ENCODE assay signal across 20 cellular contexts in genomic region chr17:71431146-71431545, GRCh38.
A peak's percentile ranks its signal among the peaks of the same experiment; 100 is the strongest.
DNase-seq lines count a peak whose midpoint lies in the region; ATAC-seq, FAIRE-seq and TF ChIP-seq lines count a peak whose summit lies in the region.
"Had no signal": no experiment of that assay in that cellular context is flagged by ENCODE, and none has a peak within 500 bp of the region (broad histone marks: within the 10 kb centered on the region; RNA-seq: fewer than 3 reads in every experiment).

No MANE protein-coding gene starts in this region.

- H3K27ac ChIP-seq in PC-3 (ENCODE audit: low read length) (peak overlapping the region; percentile 82), transverse colon (no peak overlapping the region)
- H3K27ac ChIP-seq: C4-2B, HL-60 had no signal

- H3K79me2 ChIP-seq in PC-3 (ENCODE audit: low read length): no peaks in the 10 kb centered on the region

- peaks cover 10% of the 10 kb centered on the region for H3F3A ChIP-seq in PC-3 (ENCODE audit: low read length, unreplicated experiment)

- peak; percentile 32 for FAIRE-seq in urothelium cell line (lab: Jason Lieb, UNC)
- FAIRE-seq: D721Med, GM12892, GM18507, H54 had no signal

- no peak overlapping the region for H3K4me3 ChIP-seq in AG10803 (ENCODE audit: low read length)
- H3K4me3 ChIP-seq in PC-3 (ENCODE audit: low read length): no peak overlapping the region
- H3K4me3 ChIP-seq in transverse colon: no peak overlapping the region
- H3K4me3 ChIP-seq: GM23338 had no signal

- H2AFZ ChIP-seq in PC-3 (ENCODE audit: low read length): no peak overlapping the region
- H2AFZ ChIP-seq: GM23338 had no signal

- H3K27ac Mint-ChIP-seq in activated naive CD4-positive, alpha-beta T cell treated with anti-CD3 and anti-CD28 coated beads, Interleukin-2, amount 50 U/mL, for 72 hours: no peak overlapping the region
- H3K27ac Mint-ChIP-seq: CD4-positive, alpha-beta T cell; GM23338 had no signal

- no peaks in the 10 kb centered on the region for H3K9me2 ChIP-seq in PC-3 (replicated peaks; ENCODE audit: low read length)

- POLR2A ChIA-PET in PC-3 (lab: Charles Lee; ENCODE audit: unreplicated experiment): no interaction called here

- TF ChIP-seq CTCF in AG10803 (conservative IDR thresholded peaks at IDR 0.05; ENCODE audit: low read length) (no peak), PC-3 (conservative IDR thresholded peaks at IDR 0.05; ENCODE audit: low read depth, low read length) (no peak), transverse colon (IDR thresholded peaks at IDR 0.05) (no peak)

- no peaks in the 10 kb centered on the region for H3K27me3 ChIP-seq in PC-3 (ENCODE audit: low read length)
- H3K27me3 ChIP-seq in transverse colon: no peaks in the 10 kb centered on the region

- H3K9me3 ChIP-seq in PC-3 (ENCODE audit: low read length) (peaks cover 7% of the 10 kb centered on the region; the same call in 1 of the 2 replicates), transverse colon (no peaks in the 10 kb centered on the region)
- H3K9me3 ChIP-seq: Caco-2 had no signal

- H3K4me1 ChIP-seq in PC-3 (ENCODE audit: insufficient read depth, low read length): peaks cover 73% of the 10 kb centered on the region
- no peaks in the 10 kb centered on the region for H3K4me1 ChIP-seq in transverse colon
- H3K4me1 ChIP-seq: Caco-2 had no signal

- in situ Hi-C loops in transverse colon (cut with MboI; ENCODE audit: low pct_ligation_motif_present in 1 of 4, low pct_unique_long_range_greater_than_20kb in 1 of 4, low sequenced_read_pairs in 3 of 4): no loop called here

- H4K20me1 ChIP-seq in PC-3 (ENCODE audit: low read length): no peaks in the 10 kb centered on the region

- H3K9me3 Mint-ChIP-seq in activated naive CD4-positive, alpha-beta T cell treated with anti-CD3 and anti-CD28 coated beads, Interleukin-2, amount 50 U/mL, for 72 hours: peaks cover 5 to 12% of the 10 kb centered on the region in 2 donors

- H3K9ac ChIP-seq in PC-3 (ENCODE audit: low read length): peak overlapping the region; percentile 32; the same call in 1 of the 2 replicates

- CTCF ChIA-PET in PC-3 (lab: Charles Lee): no interaction called here

- H3K4me2 ChIP-seq in PC-3 (ENCODE audit: low read length): no peak overlapping the region
- H3K4me2 ChIP-seq: GM23338 had no signal

- no peak for TF ChIP-seq EP300 in transverse colon (IDR thresholded peaks at IDR 0.05; ENCODE audit: low read depth)

- no TSS peak for BruUV-seq in PC-3 (replicated peaks; lab: Mats Ljungman, UMichigan)

- H3K36me3 ChIP-seq in PC-3 (ENCODE audit: low read depth, low read length) (peaks cover 8% of the 10 kb centered on the region; the same call in 1 of the 2 replicates), transverse colon (no peaks in the 10 kb centered on the region)

- no peak for ATAC-seq in PC-3
- ATAC-seq in activated naive CD4-positive, alpha-beta T cell treated with anti-CD3 and anti-CD28 coated beads, Interleukin-2, amount 50 U/mL, for 72 hours: no peak
- ATAC-seq: GM23338 had no signal

- no peak for TF ChIP-seq POLR2A in transverse colon (IDR thresholded peaks at IDR 0.05)

- H3K36me3 Mint-ChIP-seq in activated naive CD4-positive, alpha-beta T cell treated with anti-CD3 and anti-CD28 coated beads, Interleukin-2, amount 50 U/mL, for 72 hours: no peaks in the 10 kb centered on the region

- DNase-seq in AG10803 (ENCODE audit: low read depth): peak; percentile 55
- DNase-seq in PC-3: no peak
- peak; percentile 43 for DNase-seq in fibroblast of peridontal ligament (ENCODE audit: extremely low read depth)
- no peak for DNase-seq in urothelium cell line (ENCODE audit: low spot score)
- DNase-seq in transverse colon: no peak
- no peak for DNase-seq in middle frontal gyrus (ENCODE audit: extremely low spot score, low spot score)
- no peak for DNase-seq in activated naive CD4-positive, alpha-beta T cell treated with anti-CD3 and anti-CD28 coated beads, Interleukin-2, amount 50 U/mL, for 72 hours (ENCODE audit: low spot score in 2 of 2)
- DNase-seq: ACHN; AML-193; Caco-2; CD4-positive, alpha-beta T cell; GDM1; HCEC 1CT had no signal

- intact Hi-C loops in PC-3 (cut with micrococcal nuclease): loop anchor here (10.0 kb wide), 2 partner anchors 316 to 964 kb away; no protein-coding TSS in a partner anchor
- intact Hi-C loops in transverse colon (cut with DNase I; ENCODE audit: low total_unique reads): no loop called here

- 85 to 96% methylated on average over 2 of the region's 2 CpGs for WGBS in transverse colon (ENCODE audit: low coverage in 1 of 2), 2 donors

Comparison
In these comparisons a context has a peak if more than half of its experiments do, and no peak if none do; other contexts are left out.
1. DNase-seq: peak in AG10803 (single experiment) and fibroblast of peridontal ligament (single experiment); none in PC-3 (single experiment), urothelium cell line (single experiment), transverse colon (single experiment), middle frontal gyrus (single experiment) and activated naive CD4-positive, alpha-beta T cell treated with anti-CD3 and anti-CD28 coated beads, Interleukin-2, amount 50 U/mL, for 72 hours (0 of 2).